In the genomic region with DNA sequence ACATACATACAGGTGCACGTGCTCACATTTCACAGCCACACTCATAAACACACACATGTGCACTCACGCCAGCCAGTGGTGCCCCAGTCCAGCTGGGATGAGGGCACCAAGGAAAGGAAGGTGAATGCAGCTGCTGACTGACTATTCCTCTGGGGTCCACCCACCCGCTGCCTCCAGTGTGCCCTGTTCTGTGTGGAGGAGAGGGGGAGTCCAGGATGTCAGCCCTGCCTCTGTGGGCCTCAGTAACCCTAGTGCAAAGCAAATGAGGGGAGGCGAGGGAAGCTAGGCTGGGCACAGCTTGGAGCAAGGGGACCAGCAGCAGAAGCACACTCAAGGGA, we compare ENCODE assay signal across 9 cellular contexts. TPM values are rescaled to one million over a fixed set of nuclear protein-coding genes. Genes with fewer than 3 reads are reported as not detected.
DNase-seq lines count a peak whose midpoint lies in the region; ATAC-seq, FAIRE-seq and TF ChIP-seq lines count a peak whose summit lies in the region.
"Had no signal": no experiment of that assay in that cellular context is flagged by ENCODE, and none has a peak within 500 bp of the region (broad histone marks: within the 10 kb centered on the region; RNA-seq: fewer than 3 reads in every experiment).

No MANE protein-coding gene starts in this region.

- H3K27me3 ChIP-seq in mammary epithelial cell (ENCODE audit: insufficient read depth, low read length) (no peaks in the 10 kb centered on the region), breast epithelium (no peaks in the 10 kb centered on the region), HepG2 (ENCODE audit: control insufficient read depth in 1 of 2, insufficient read depth in 2 of 2, low read length in 2 of 2) (peaks cover 14 to 36% of the 10 kb centered on the region in 2 experiments; a peak in 4 of 5 replicates), thymus (ENCODE audit: control insufficient read depth, insufficient read depth) (no peaks in the 10 kb centered on the region)
- H3K27me3 ChIP-seq: body of pancreas had no signal

- in situ Hi-C loops in mammary epithelial cell (cut with MboI; ENCODE audit: low sequenced_read_pairs in 2 of 2) (no loop called here), HepG2 (cut with HindIII; ENCODE audit: extremely low pct_ligation_motif_present, low pct_unique_long_range_greater_than_20kb) (no loop called here)

- H4K20me1 ChIP-seq in mammary epithelial cell (ENCODE audit: insufficient read depth, low read length) (no peaks in the 10 kb centered on the region), HepG2 (ENCODE audit: insufficient read depth, low read length) (no peaks in the 10 kb centered on the region)

- intact Hi-C loops in mammary epithelial cell (cut with micrococcal nuclease) (no loop called here), breast epithelium (cut with DNase I; ENCODE audit: low total_unique reads) (no loop called here), HepG2 (cut with micrococcal nuclease; ENCODE audit: unreplicated experiment) (no loop called here)
- intact Hi-C loops in activated T-helper 1 cell treated with anti-CD3 and anti-CD28 coated beads, Interleukin-12 subunit alpha, Interleukin-12 subunit beta, Interleukin-2, Interleukin-4 antibody, amounts not matched to agents 30 ng/mL and 10 ng/mL and 1 ng/mL, durations not matched to agents 14 hours and 24 hours and 36 hours (cut with micrococcal nuclease), result loop anchor here (1.0 to 5.0 kb wide), 7 partner anchors 17 to 380 kb away; partner anchors contain the start of genes POLM and YKT6

- no peaks in the 10 kb centered on the region for H3K36me3 Mint-ChIP-seq in activated T-helper 1 cell treated with anti-CD3 and anti-CD28 coated beads, Interleukin-12 subunit alpha, Interleukin-12 subunit beta, Interleukin-2, Interleukin-4 antibody, amounts not matched to agents 30 ng/mL and 10 ng/mL and 1 ng/mL, durations not matched to agents 14 hours and 24 hours and 36 hours (ENCODE audit: low read depth)

- TF ChIP-seq POLR2A in breast epithelium (IDR thresholded peaks at IDR 0.05), result no peak
- TF ChIP-seq POLR2A in HepG2 (IDR thresholded peaks at IDR 0.05; ENCODE audit: insufficient read depth in 1 of 2, low read depth in 2 of 2, low read length in 2 of 2), result no peak

- peak overlapping the region; percentile 38 for H3K4me2 ChIP-seq in mammary epithelial cell (ENCODE audit: insufficient read depth, low read depth, low read length)
- peak overlapping the region; percentile 1; the same call in 1 of the 2 replicates for H3K4me2 ChIP-seq in HepG2 (ENCODE audit: low read depth, low read length)

- no peak overlapping the region for H2AFZ ChIP-seq in mammary epithelial cell (ENCODE audit: low read depth, low read length)
- no peak overlapping the region for H2AFZ ChIP-seq in HepG2 (ENCODE audit: low read length)

- H3K79me2 ChIP-seq in mammary epithelial cell (ENCODE audit: insufficient read depth, low read length), result no peaks in the 10 kb centered on the region
- no peaks in the 10 kb centered on the region for H3K79me2 ChIP-seq in HepG2 (ENCODE audit: insufficient read depth, low read length)

- no peak for TF ChIP-seq RAD21 in HepG2 (CRISPR knock-in tag; IDR thresholded peaks at IDR 0.05)

- WGBS in mammary epithelial cell (ENCODE audit: low coverage, missing lambda C conversion rate), result 79% methylated on average over 4 of the region's 4 CpGs
- WGBS in HepG2 (ENCODE audit: low lambda C conversion rate), result 38% methylated on average over 3 of the region's 4 CpGs
- 70% methylated on average over 4 of the region's 4 CpGs for WGBS in thymus

- H3K27me3 Mint-ChIP-seq in activated T-helper 1 cell treated with anti-CD3 and anti-CD28 coated beads, Interleukin-12 subunit alpha, Interleukin-12 subunit beta, Interleukin-2, Interleukin-4 antibody, amounts not matched to agents 30 ng/mL and 10 ng/mL and 1 ng/mL, durations not matched to agents 14 hours and 24 hours and 36 hours (ENCODE audit: insufficient read depth), result no peaks in the 10 kb centered on the region

- POLR2A ChIA-PET in HepG2 (lab: Yijun Ruan, JAX), result no interaction called here

- TF ChIP-seq CTCF in mammary epithelial cell (conservative IDR thresholded peaks at IDR 0.05 in 1 of 2, IDR thresholded peaks at IDR 0.05 in 1 of 2; ENCODE audit: extremely low read depth in 1 of 2, insufficient read depth in 1 of 2, low read depth in 1 of 2, low read length in 2 of 2) (no peak), breast epithelium (IDR thresholded peaks at IDR 0.05) (no peak), HepG2 (CRISPR knock-in tag; IDR thresholded peaks at IDR 0.05) (no peak)

- no peak for FAIRE-seq in HepG2 (lab: Jason Lieb, UNC)

- DNase-seq in mammary epithelial cell (no peak), breast epithelium (ENCODE audit: low spot score in 2 of 2) (no peak), HepG2 (ENCODE audit: low spot score) (no peak), NCI-H187 treated with DMSO at 0.1 percent for 48 hours (lab: John Stamatoyannopoulos, UW) (no peak), NCI-H226 (no peak)
- no peak for DNase-seq in activated T-helper 1 cell treated with anti-CD3 and anti-CD28 coated beads, Interleukin-12 subunit alpha, Interleukin-12 subunit beta, Interleukin-2, Interleukin-4 antibody, amounts not matched to agents 30 ng/mL and 10 ng/mL and 1 ng/mL, durations not matched to agents 14 hours and 24 hours and 36 hours (ENCODE audit: low spot score)

- no peaks in the 10 kb centered on the region for H3K9me3 ChIP-seq in mammary epithelial cell (replicated peaks; ENCODE audit: insufficient read depth, low read length)
- no peaks in the 10 kb centered on the region for H3K9me3 ChIP-seq in breast epithelium
- no peaks in the 10 kb centered on the region for H3K9me3 ChIP-seq in HepG2 (ENCODE audit: low read length)
- no peaks in the 10 kb centered on the region for H3K9me3 ChIP-seq in thymus (ENCODE audit: control insufficient read depth)
- H3K9me3 ChIP-seq: body of pancreas had no signal

- peak overlapping the region; percentile 56 for H3K4me3 Mint-ChIP-seq in activated T-helper 1 cell treated with anti-CD3 and anti-CD28 coated beads, Interleukin-12 subunit alpha, Interleukin-12 subunit beta, Interleukin-2, Interleukin-4 antibody, amounts not matched to agents 30 ng/mL and 10 ng/mL and 1 ng/mL, durations not matched to agents 14 hours and 24 hours and 36 hours

- peak overlapping the region; percentile 78 for H3K27ac Mint-ChIP-seq in activated T-helper 1 cell treated with anti-CD3 and anti-CD28 coated beads, Interleukin-12 subunit alpha, Interleukin-12 subunit beta, Interleukin-2, Interleukin-4 antibody, amounts not matched to agents 30 ng/mL and 10 ng/mL and 1 ng/mL, durations not matched to agents 14 hours and 24 hours and 36 hours

- peaks cover 34% of the 10 kb centered on the region for H3K4me1 Mint-ChIP-seq in activated T-helper 1 cell treated with anti-CD3 and anti-CD28 coated beads, Interleukin-12 subunit alpha, Interleukin-12 subunit beta, Interleukin-2, Interleukin-4 antibody, amounts not matched to agents 30 ng/mL and 10 ng/mL and 1 ng/mL, durations not matched to agents 14 hours and 24 hours and 36 hours (ENCODE audit: low read depth)

- H3K9me3 Mint-ChIP-seq in activated T-helper 1 cell treated with anti-CD3 and anti-CD28 coated beads, Interleukin-12 subunit alpha, Interleukin-12 subunit beta, Interleukin-2, Interleukin-4 antibody, amounts not matched to agents 30 ng/mL and 10 ng/mL and 1 ng/mL, durations not matched to agents 14 hours and 24 hours and 36 hours, result no peaks in the 10 kb centered on the region

- CTCF ChIA-PET in mammary epithelial cell (lab: Charles Lee; ENCODE audit: low non-redundant PET), result interaction anchor here (0.7 kb wide), 1 partner anchor 149 kb away, joined by 9 read pairs; no protein-coding TSS in a partner anchor
- CTCF ChIA-PET in HepG2 (lab: Yijun Ruan, JAX; ENCODE audit: low intra/inter-chr PET ratio, low total read pairs), result no interaction called here

- dilution Hi-C loops in mammary epithelial cell (cut with HindIII; ENCODE audit: low sequenced_read_pairs), result no loop called here

- ATAC-seq in HepG2 (no peak), HG03159 (IDR thresholded peaks at IDR 0.05; ENCODE audit: unreplicated experiment) (no peak)

- H3K9ac ChIP-seq in mammary epithelial cell (ENCODE audit: insufficient read depth, low read length) (no peak overlapping the region), HepG2 (ENCODE audit: insufficient read depth, low read depth, low read length) (no peak overlapping the region)

- BruUV-seq in mammary epithelial cell (replicated peaks; lab: Mats Ljungman, UMichigan) (no TSS peak), HepG2 (replicated peaks; lab: Mats Ljungman, UMichigan) (no TSS peak)

- TF ChIP-seq EP300 in HepG2 (IDR thresholded peaks at IDR 0.05; ENCODE audit: low read depth in 2 of 2, low read length in 2 of 2), result no peak
- TF ChIP-seq EP300 in HepG2 (CRISPR knock-in tag; IDR thresholded peaks at IDR 0.05; ENCODE audit: borderline replicate concordance), result no peak

- peaks cover 38% of the 10 kb centered on the region for H3K4me1 ChIP-seq in mammary epithelial cell (ENCODE audit: insufficient read depth, low read length)
- peaks cover 5 to 20% of the 10 kb centered on the region in 2 donors for H3K4me1 ChIP-seq in breast epithelium
- H3K4me1 ChIP-seq in HepG2 (ENCODE audit: insufficient read depth, low read length), result peaks cover 18% of the 10 kb centered on the region
- peaks cover 12% of the 10 kb centered on the region for H3K4me1 ChIP-seq in thymus (ENCODE audit: control insufficient read depth, insufficient read depth, low read length)

- H3K4me3 ChIP-seq in mammary epithelial cell (replicated peaks in 1 of 3; ENCODE audit: insufficient read depth in 1 of 3, low read depth in 2 of 3, low read length in 3 of 3), result no peak overlapping the region
- no peak overlapping the region for H3K4me3 ChIP-seq in breast epithelium
- H3K4me3 ChIP-seq in HepG2 (replicated peaks in 1 of 3; ENCODE audit: insufficient read depth in 1 of 3, low read depth in 2 of 3, low read length in 3 of 3), result no peak overlapping the region
- no peak overlapping the region for H3K4me3 ChIP-seq in thymus (ENCODE audit: low read length)
- H3K4me3 ChIP-seq: body of pancreas had no signal

- no peak overlapping the region for H3K27ac ChIP-seq in mammary epithelial cell (ENCODE audit: insufficient read depth, low read depth, low read length)
- H3K27ac ChIP-seq in breast epithelium, result peak overlapping the region in 1 of 2 donors; percentile 90
- no peak overlapping the region for H3K27ac ChIP-seq in HepG2 (ENCODE audit: extremely low read length, insufficient read depth, low read length)
- H3K27ac ChIP-seq in thymus (ENCODE audit: low read depth), result peak overlapping the region; percentile 75

- H3K36me3 ChIP-seq in mammary epithelial cell (ENCODE audit: insufficient read depth, low read length) (no peaks in the 10 kb centered on the region), breast epithelium (no peaks in the 10 kb centered on the region), HepG2 (replicated peaks in 1 of 2; ENCODE audit: control insufficient read depth in 1 of 2, insufficient read depth in 2 of 2, low read length in 2 of 2) (no peaks in the 10 kb centered on the region), thymus (ENCODE audit: control insufficient read depth, insufficient read depth) (no peaks in the 10 kb centered on the region)

RNA-seq across cellular contexts. Expression of gene YKT6, which starts 57.6 kb away (rescaled TPM):
- total RNA-seq in mammary epithelial cell, result 100 to 1,000 TPM; 105 to 133 TPM
- polyA plus RNA-seq in mammary epithelial cell, result 105 TPM
- 218 TPM for polyA minus RNA-seq in mammary epithelial cell
- 10 to 100 TPM; 40.2 to 57.0 (median 49.4) TPM for total RNA-seq in breast epithelium
- 91.8 and 92.1 TPM in 2 replicates for total RNA-seq in activated T-helper 1 cell treated with anti-CD3 and anti-CD28 coated beads, Interleukin-12 subunit alpha, Interleukin-12 subunit beta, Interleukin-2, Interleukin-4 antibody, amounts not matched to agents 30 ng/mL and 10 ng/mL and 1 ng/mL, durations not matched to agents 14 hours and 24 hours and 36 hours
- 52.2 and 59.0 TPM in 2 replicates for total RNA-seq in HepG2 (2016; rRNA removed; fragmentation: Illumina TruSeq; extraction: Trizol)
- total RNA-seq in HepG2 (2016; cell fraction: cytosol; rRNA removed; fragmentation: Illumina TruSeq; extraction: Trizol; ENCODE audit: low read depth), result 32.5 and 39.5 TPM in 2 replicates
- total RNA-seq in HepG2 (2016; cell fraction: insoluble cytoplasmic fraction; rRNA removed; fragmentation: Illumina TruSeq; extraction: Trizol), result 50.3 and 53.4 TPM in 2 replicates
- total RNA-seq in HepG2 (2016; cell fraction: membrane; rRNA removed; fragmentation: Illumina TruSeq; extraction: Trizol), result 72.2 and 82.9 TPM in 2 replicates
- total RNA-seq in HepG2 (2016; cell fraction: nucleus; rRNA removed; fragmentation: Illumina TruSeq; extraction: Trizol), result 29.8 and 32.8 TPM in 2 replicates
- polyA plus RNA-seq in HepG2 (2011; rRNA removed), result 60.3 and 65.6 TPM in 2 replicates
- polyA plus RNA-seq in HepG2 (2011; cell fraction: cytosol; rRNA removed), result 59.3 and 64.4 TPM in 2 replicates
- polyA plus RNA-seq in HepG2 (2011; cell fraction: nucleus; rRNA removed), result 71.8 and 75.7 TPM in 2 replicates
- polyA plus RNA-seq in HepG2 (2012), result 36.1 and 46.4 TPM in 2 replicates
- 51.9 and 71.1 TPM in 2 replicates for polyA plus RNA-seq in HepG2 (2016; cell fraction: cytosol; fragmentation: Illumina TruSeq; extraction: Trizol; ENCODE audit: low read depth)
- 67.7 and 77.1 TPM in 2 replicates for polyA plus RNA-seq in HepG2 (2016; cell fraction: insoluble cytoplasmic fraction; fragmentation: Illumina TruSeq; extraction: Trizol; ENCODE audit: low read depth)
- 72.0 and 86.2 TPM in 2 replicates for polyA plus RNA-seq in HepG2 (2016; cell fraction: membrane; fragmentation: Illumina TruSeq; extraction: Trizol; ENCODE audit: low read depth)
- 65.4 and 71.2 TPM in 2 replicates for polyA plus RNA-seq in HepG2 (2016; cell fraction: nucleus; fragmentation: Illumina TruSeq; extraction: Trizol; ENCODE audit: insufficient read depth, low read depth)
- 55.8 and 105 TPM in 2 replicates for polyA minus RNA-seq in HepG2 (2011; rRNA and poly(A)+ RNA removed; ENCODE audit: low replicate concordance)
- 19.1 and 20.7 TPM in 2 replicates for polyA minus RNA-seq in HepG2 (2011; cell fraction: cytosol; rRNA and poly(A)+ RNA removed)
- 38.1 and 44.4 TPM in 2 replicates for polyA minus RNA-seq in HepG2 (2011; cell fraction: nucleus; rRNA and poly(A)+ RNA removed)
- 38.9 TPM for polyA plus RNA-seq in thymus
